Comparison of ENCODE assay signal across 24 cellular contexts in the genomic region with DNA sequence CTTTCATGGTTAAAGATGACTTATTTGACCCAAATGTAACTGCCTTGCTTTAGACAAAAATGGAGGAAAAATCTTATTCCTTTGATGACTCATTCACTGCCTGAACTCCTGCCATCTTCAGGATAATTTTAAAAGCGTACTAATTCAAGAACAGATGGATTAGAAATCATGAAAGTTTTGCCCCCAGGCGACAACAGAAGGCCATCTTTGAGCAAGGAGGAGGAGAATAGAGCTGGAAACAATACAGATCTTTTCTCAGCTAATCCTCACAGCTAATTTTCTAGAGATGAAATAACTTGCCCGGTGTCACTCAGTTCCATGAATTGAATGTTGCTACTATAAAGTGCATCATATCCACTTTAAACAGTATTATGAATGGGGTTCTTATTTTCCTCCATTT.
DNase-seq lines count a peak whose midpoint lies in the region; ATAC-seq and TF ChIP-seq lines count a peak whose summit lies in the region.
"Had no signal": no experiment of that assay in that cellular context is flagged by ENCODE, and none has a peak within 500 bp of the region (broad histone marks: within the 10 kb centered on the region; RNA-seq: fewer than 3 reads in every experiment).

No MANE protein-coding gene starts in this region.

- H3K9me3 ChIP-seq in gastroesophageal sphincter, result no peaks in the 10 kb centered on the region

- CTCF ChIA-PET in activated CD4-positive, alpha-beta memory T cell treated with anti-CD3 and anti-CD28 coated beads, Interleukin-2, amount 10 ng/mL, durations not matched to agents 7 days and 5 days (lab: Charles Lee), result no interaction called here

- ATAC-seq in GM21529 (IDR thresholded peaks at IDR 0.05; ENCODE audit: unreplicated experiment) (no peak), gastroesophageal sphincter (no peak)
- ATAC-seq in natural killer cell treated with Interleukin-12 subunit alpha and Interleukin-12 subunit beta and Interleukin-15 and Interleukin-18, amount 100 ng/mL, for 72 hours, result no peak
- ATAC-seq: HCT116, HepG2, SK-N-SH treated with all-trans-retinoic acid at 6 μM for 48 hours had no signal

- POLR2A ChIA-PET in activated CD4-positive, alpha-beta memory T cell treated with anti-CD3 and anti-CD28 coated beads, Interleukin-2, amount 10 ng/mL, durations not matched to agents 7 days and 5 days (lab: Charles Lee), result no interaction called here

- H3K27ac ChIP-seq in gastroesophageal sphincter, result no peak overlapping the region
- H3K27ac ChIP-seq: C4-2B had no signal

- no peaks in the 10 kb centered on the region for H3K36me3 ChIP-seq in gastroesophageal sphincter

- H3K9me3 Mint-ChIP-seq in natural killer cell treated with Interleukin-12 subunit alpha and Interleukin-12 subunit beta and Interleukin-15 and Interleukin-18, amount 100 ng/mL, for 72 hours, result no peaks in the 10 kb centered on the region
- H3K9me3 Mint-ChIP-seq in activated CD4-positive, alpha-beta memory T cell treated with anti-CD3 and anti-CD28 coated beads, Interleukin-2, amount 10 ng/mL, durations not matched to agents 7 days and 5 days, result peaks cover 3% of the 10 kb centered on the region

- no peaks in the 10 kb centered on the region for H3K27me3 Mint-ChIP-seq in natural killer cell treated with Interleukin-12 subunit alpha and Interleukin-12 subunit beta and Interleukin-15 and Interleukin-18, amount 100 ng/mL, for 72 hours
- H3K27me3 Mint-ChIP-seq in activated CD4-positive, alpha-beta memory T cell treated with anti-CD3 and anti-CD28 coated beads, Interleukin-2, amount 10 ng/mL, durations not matched to agents 7 days and 5 days, result no peaks in the 10 kb centered on the region
- H3K27me3 Mint-ChIP-seq: CD8-positive, alpha-beta memory T cell had no signal

- peak; percentile 60 for DNase-seq in EH (ENCODE audit: low read depth)
- DNase-seq in NCI-H446 treated with DMSO at 0.1 percent for 48 hours (lab: John Stamatoyannopoulos, UW), result peak; percentile 11
- DNase-seq in cerebellar cortex (ENCODE audit: low spot score), result peak; percentile 6
- peak; percentile 4 for DNase-seq in iris pigment epithelial cell (ENCODE audit: low read depth)
- DNase-seq in natural killer cell treated with Interleukin-12 subunit alpha and Interleukin-12 subunit beta and Interleukin-15 and Interleukin-18, amount 100 ng/mL, for 72 hours (ENCODE audit: low spot score), result no peak
- DNase-seq in activated CD4-positive, alpha-beta memory T cell treated with anti-CD3 and anti-CD28 coated beads, Interleukin-2, amount 10 ng/mL, durations not matched to agents 7 days and 5 days, result no peak
- DNase-seq: CD8-positive, alpha-beta memory T cell; DMS153; DND-41; GOT3; Karpas-422; NCI-H1092 treated with DMSO at 0.1 percent for 48 hours; NCI-H1436; NCI-H187; NCI-H2171 treated with DMSO at 0.1 percent for 48 hours; NCI-H345; NCI-H524; NCI-H774 had no signal

- no peak overlapping the region for H3K4me3 ChIP-seq in gastroesophageal sphincter

- no peak overlapping the region for H3K4me3 Mint-ChIP-seq in natural killer cell treated with Interleukin-12 subunit alpha and Interleukin-12 subunit beta and Interleukin-15 and Interleukin-18, amount 100 ng/mL, for 72 hours
- no peak overlapping the region for H3K4me3 Mint-ChIP-seq in activated CD4-positive, alpha-beta memory T cell treated with anti-CD3 and anti-CD28 coated beads, Interleukin-2, amount 10 ng/mL, durations not matched to agents 7 days and 5 days
- H3K4me3 Mint-ChIP-seq: CD8-positive, alpha-beta memory T cell had no signal

- no peak overlapping the region for H3K27ac Mint-ChIP-seq in natural killer cell treated with Interleukin-12 subunit alpha and Interleukin-12 subunit beta and Interleukin-15 and Interleukin-18, amount 100 ng/mL, for 72 hours
- no peak overlapping the region for H3K27ac Mint-ChIP-seq in activated CD4-positive, alpha-beta memory T cell treated with anti-CD3 and anti-CD28 coated beads, Interleukin-2, amount 10 ng/mL, durations not matched to agents 7 days and 5 days
- H3K27ac Mint-ChIP-seq: CD8-positive, alpha-beta memory T cell had no signal

- no peaks in the 10 kb centered on the region for H3K36me3 Mint-ChIP-seq in natural killer cell treated with Interleukin-12 subunit alpha and Interleukin-12 subunit beta and Interleukin-15 and Interleukin-18, amount 100 ng/mL, for 72 hours
- H3K36me3 Mint-ChIP-seq in activated CD4-positive, alpha-beta memory T cell treated with anti-CD3 and anti-CD28 coated beads, Interleukin-2, amount 10 ng/mL, durations not matched to agents 7 days and 5 days (ENCODE audit: low read depth), result no peaks in the 10 kb centered on the region
- H3K36me3 Mint-ChIP-seq: CD8-positive, alpha-beta memory T cell had no signal

- no peak for TF ChIP-seq EP300 in gastroesophageal sphincter (IDR thresholded peaks at IDR 0.05)

- H3K27me3 ChIP-seq in gastroesophageal sphincter, result no peaks in the 10 kb centered on the region

- no peak for TF ChIP-seq CTCF in gastroesophageal sphincter (IDR thresholded peaks at IDR 0.05)

- H3K4me1 Mint-ChIP-seq in natural killer cell treated with Interleukin-12 subunit alpha and Interleukin-12 subunit beta and Interleukin-15 and Interleukin-18, amount 100 ng/mL, for 72 hours (ENCODE audit: low read depth in 2 of 2), result no peaks in the 10 kb centered on the region
- H3K4me1 Mint-ChIP-seq in activated CD4-positive, alpha-beta memory T cell treated with anti-CD3 and anti-CD28 coated beads, Interleukin-2, amount 10 ng/mL, durations not matched to agents 7 days and 5 days, result no peaks in the 10 kb centered on the region
- H3K4me1 Mint-ChIP-seq: CD8-positive, alpha-beta memory T cell had no signal

- TF ChIP-seq POLR2A in gastroesophageal sphincter (IDR thresholded peaks at IDR 0.05), result no peak

- WGBS in gastroesophageal sphincter (ENCODE audit: low coverage in 1 of 2), 2 donors, result 73 to 77% methylated on average over 3 of the region's 3 CpGs

- peaks cover 0 to 10% (median 0%) of the 10 kb centered on the region in 3 donors for H3K4me1 ChIP-seq in gastroesophageal sphincter

Comparison
In these comparisons a context has a peak if more than half of its experiments do, and no peak if none do; other contexts are left out.
1. DNase-seq: peak in EH (single experiment), NCI-H446 treated with DMSO at 0.1 percent for 48 hours (single experiment), cerebellar cortex (single experiment) and iris pigment epithelial cell (single experiment); none in natural killer cell treated with Interleukin-12 subunit alpha and Interleukin-12 subunit beta and Interleukin-15 and Interleukin-18, amount 100 ng/mL, for 72 hours (single experiment) and activated CD4-positive, alpha-beta memory T cell treated with anti-CD3 and anti-CD28 coated beads, Interleukin-2, amount 10 ng/mL, durations not matched to agents 7 days and 5 days (single experiment).